Comparison of ENCODE assay signal across 11 cellular contexts in genomic region chr5:96384353-96384752, GRCh38. TPM values are rescaled to one million over a fixed set of nuclear protein-coding genes. Genes with fewer than 3 reads are reported as not detected.
A peak's percentile ranks its signal among the peaks of the same experiment; 100 is the strongest.
DNase-seq lines count a peak whose midpoint lies in the region; ATAC-seq and TF ChIP-seq lines count a peak whose summit lies in the region.
"Had no signal": no experiment of that assay in that cellular context is flagged by ENCODE, and none has a peak within 500 bp of the region (broad histone marks: within the 10 kb centered on the region; RNA-seq: fewer than 3 reads in every experiment).

No MANE protein-coding gene starts in this region.

- H3K4me1 ChIP-seq in GM23248 (ENCODE audit: insufficient read depth) (peaks cover 11% of the 10 kb centered on the region), upper lobe of left lung (no peaks in the 10 kb centered on the region)

- no peak overlapping the region for H3K4me3 ChIP-seq in GM23248
- no peak overlapping the region for H3K4me3 ChIP-seq in H7 (ENCODE audit: insufficient read depth, low read depth, low read length)
- H3K4me3 ChIP-seq in upper lobe of left lung = no peak overlapping the region

- no peaks in the 10 kb centered on the region for H3K27me3 ChIP-seq in GM23248 (replicated peaks; ENCODE audit: insufficient read depth)
- no peaks in the 10 kb centered on the region for H3K27me3 ChIP-seq in H7 (ENCODE audit: control insufficient read depth, insufficient read depth, low read length)
- no peaks in the 10 kb centered on the region for H3K27me3 ChIP-seq in upper lobe of left lung

- no peak for TF ChIP-seq POLR2A in upper lobe of left lung (IDR thresholded peaks at IDR 0.05)

- H3K9ac ChIP-seq in GM23248 = no peak overlapping the region

- H3K9me2 ChIP-seq in GM23248 (ENCODE audit: insufficient read depth) = no peaks in the 10 kb centered on the region

- H3K4me2 ChIP-seq in GM23248 (ENCODE audit: unreplicated experiment) = peak overlapping the region; percentile 8

- 8 to 17% methylated on average over 3 of the region's 3 CpGs for WGBS in GM23248 (ENCODE audit: low coverage in 1 of 2, low lambda C conversion rate in 2 of 2, missing lambda C conversion rate in 2 of 2), 2 experiments
- WGBS in upper lobe of left lung, 2 donors = 62 to 76% methylated on average over 3 of the region's 3 CpGs

- 0 out of 2 replicates have a peak, but pooled peaks cover 9% of the 10 kb centered on the region for H3F3A ChIP-seq in GM23248 (ENCODE audit: insufficient read depth)

- H3K27ac ChIP-seq in GM23248 = 0 out of 2 replicates have a peak overlapping the region, but pooled peaks have one; percentile 9
- no peak overlapping the region for H3K27ac ChIP-seq in upper lobe of left lung

- H3K9me3 ChIP-seq in GM23248 (ENCODE audit: low read depth) (no peaks in the 10 kb centered on the region), upper lobe of left lung (no peaks in the 10 kb centered on the region)

- H2AFZ ChIP-seq in GM23248 = no peak overlapping the region

- H3K36me3 ChIP-seq in GM23248 (ENCODE audit: low read depth) = no peaks in the 10 kb centered on the region
- no peaks in the 10 kb centered on the region for H3K36me3 ChIP-seq in H7 (replicated peaks; ENCODE audit: control insufficient read depth, insufficient read depth, low read length)
- no peaks in the 10 kb centered on the region for H3K36me3 ChIP-seq in upper lobe of left lung

- ATAC-seq in SK-N-SH treated with all-trans-retinoic acid at 6 μM for 48 hours (peak; percentile 98), upper lobe of left lung (ENCODE audit: low FRiP score in 2 of 2) (no peak)

- H3K79me2 ChIP-seq in GM23248 (ENCODE audit: insufficient read depth) = no peaks in the 10 kb centered on the region

- TF ChIP-seq CTCF in upper lobe of left lung (IDR thresholded peaks at IDR 0.05) = no peak

- DNase-seq in GM23248 (peak; percentile 97), fibroblast of the conjunctiva (ENCODE audit: low read depth) (peak; percentile 63), renal cortical epithelial cell (ENCODE audit: low read depth) (peak; percentile 96), H7 (no peak), NCI-H2171 treated with DMSO at 0.1 percent for 48 hours (lab: John Stamatoyannopoulos, UW) (no peak), HEK293T (ENCODE audit: extremely low spot score) (no peak), upper lobe of left lung (no peak)
- DNase-seq: activated B cell treated with CpG ODN at 0.5 μM for 24 hours; activated naive CD8-positive, alpha-beta T cell treated with anti-CD3 and anti-CD28 coated beads, Interleukin-2, amount 10 ng/mL, durations not matched to agents 7 days and 5 days; retina had no signal

- TF ChIP-seq EP300 in upper lobe of left lung (IDR thresholded peaks at IDR 0.05) = no peak

- in situ Hi-C loops in GM23248 (cut with MboI) = no loop called here

- no peaks in the 10 kb centered on the region for H4K20me1 ChIP-seq in GM23248 (ENCODE audit: insufficient read depth)

- POLR2A ChIA-PET in HEK293T (lab: Yijun Ruan, JAX) = no interaction called here

- CTCF ChIA-PET in HEK293T (lab: Yijun Ruan, JAX) = no interaction called here

TF ChIP-seq in SK-N-SH treated with all-trans-retinoic acid at 6 μM for 48 hours, 23 proteins besides CTCF, POLR2A, EP300 and RAD21 (continues in another document):
- TF ChIP-seq ZC3H10 (CRISPR knock-in tag; IDR thresholded peaks at IDR 0.05) (no peak), TSHZ2 (CRISPR knock-in tag; IDR thresholded peaks at IDR 0.05) (no peak), SNAI2 (CRISPR knock-in tag; IDR thresholded peaks at IDR 0.05) (no peak), OSR1 (CRISPR knock-in tag; IDR thresholded peaks at IDR 0.05) (no peak), TOX (CRISPR knock-in tag; IDR thresholded peaks at IDR 0.05; ENCODE audit: borderline replicate concordance) (no peak)
- TF ChIP-seq, protein P1, sequence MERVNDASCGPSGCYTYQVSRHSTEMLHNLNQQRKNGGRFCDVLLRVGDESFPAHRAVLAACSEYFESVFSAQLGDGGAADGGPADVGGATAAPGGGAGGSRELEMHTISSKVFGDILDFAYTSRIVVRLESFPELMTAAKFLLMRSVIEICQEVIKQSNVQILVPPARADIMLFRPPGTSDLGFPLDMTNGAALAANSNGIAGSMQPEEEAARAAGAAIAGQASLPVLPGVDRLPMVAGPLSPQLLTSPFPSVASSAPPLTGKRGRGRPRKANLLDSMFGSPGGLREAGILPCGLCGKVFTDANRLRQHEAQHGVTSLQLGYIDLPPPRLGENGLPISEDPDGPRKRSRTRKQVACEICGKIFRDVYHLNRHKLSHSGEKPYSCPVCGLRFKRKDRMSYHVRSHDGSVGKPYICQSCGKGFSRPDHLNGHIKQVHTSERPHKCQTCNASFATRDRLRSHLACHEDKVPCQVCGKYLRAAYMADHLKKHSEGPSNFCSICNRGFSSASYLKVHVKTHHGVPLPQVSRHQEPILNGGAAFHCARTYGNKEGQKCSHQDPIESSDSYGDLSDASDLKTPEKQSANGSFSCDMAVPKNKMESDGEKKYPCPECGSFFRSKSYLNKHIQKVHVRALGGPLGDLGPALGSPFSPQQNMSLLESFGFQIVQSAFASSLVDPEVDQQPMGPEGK (CRISPR knock-in tag; IDR thresholded peaks at IDR 0.05; ENCODE audit: borderline replicate concordance) = no peak

TF ChIP-seq in HEK293T, 16 proteins besides CTCF, POLR2A, EP300 and RAD21:
- TF ChIP-seq ARNT (IDR thresholded peaks at IDR 0.05) = no peak

RNA-seq across cellular contexts. Expression of gene PCSK1, which starts 48.7 kb away (rescaled TPM):
- total RNA-seq in GM23248 (2014; rRNA removed; shearing (Covaris generic)) = 0.13 and 0.86 TPM in 2 replicates
- 1.2 and 1.6 TPM in 2 replicates for polyA plus RNA-seq in GM23248 (2016; fragmentation: Nextera tagmentation; extraction: Ambion mirVana)
- total RNA-seq in renal cortical epithelial cell = not detected in 2 replicates
- total RNA-seq in H7 (2014; rRNA removed; shearing (Covaris generic)) = 3.1 and 9.2 TPM in 2 replicates
- total RNA-seq in upper lobe of left lung = under 1 TPM in 3 of 6 donors, not detected in 3; 0.20 to 0.79 (median 0.24) TPM
- total RNA-seq: activated B cell treated with CpG ODN at 0.5 μM for 24 hours; activated naive CD8-positive, alpha-beta T cell treated with anti-CD3 and anti-CD28 coated beads, Interleukin-2, amount 10 ng/mL, durations not matched to agents 7 days and 5 days had no signal

Comparison
In these comparisons a context has a peak if more than half of its experiments do, and no peak if none do; other contexts are left out.
1. DNase-seq: peak in GM23248 (single experiment), fibroblast of the conjunctiva (single experiment) and renal cortical epithelial cell (single experiment); none in H7 (single experiment), NCI-H2171 treated with DMSO at 0.1 percent for 48 hours (single experiment), HEK293T (single experiment) and upper lobe of left lung (0 of 2).